ENCODE assay signal across 2 cellular contexts in genomic region chr10:99430116-99430450, GRCh38.
TF ChIP-seq lines count a peak whose summit lies in the region.

No MANE protein-coding gene starts in this region.

TF ChIP-seq in HEK293, 187 proteins besides CTCF, POLR2A, EP300 and RAD21 (continued from another document and continues in another):
- TF ChIP-seq ZNF280C (tag by site-specific recombination; IDR thresholded peaks at IDR 0.05) (no peak), ZBTB10 (tag by site-specific recombination; IDR thresholded peaks at IDR 0.05) (no peak), ZSCAN5A (tag by site-specific recombination; IDR thresholded peaks at IDR 0.05) (0 out of 2 replicates have a peak, but pooled peaks have one; percentile 63), GLIS2 (tag by site-specific recombination; IDR thresholded peaks at IDR 0.05) (no peak), ZNF239 (tag by site-specific recombination; IDR thresholded peaks at IDR 0.05) (no peak), SP7 (tag by site-specific recombination; IDR thresholded peaks at IDR 0.05) (0 out of 2 replicates have a peak, but pooled peaks have one; percentile 26), ZNF580 (tag by site-specific recombination; IDR thresholded peaks at IDR 0.05) (0 out of 2 replicates have a peak, but pooled peaks have one; percentile 40), ZNF624 (tag by site-specific recombination; IDR thresholded peaks at IDR 0.05) (no peak), ZNF600 (tag by site-specific recombination; IDR thresholded peaks at IDR 0.05) (peak; percentile 30; the same call in 1 of the 2 replicates), ZNF366 (tag by site-specific recombination; conservative IDR thresholded peaks at IDR 0.05) (no peak), SP2 (tag by site-specific recombination; IDR thresholded peaks at IDR 0.05) (no peak), MYNN (tag by site-specific recombination; IDR thresholded peaks at IDR 0.05; ENCODE audit: borderline replicate concordance) (no peak), ZXDB (tag by site-specific recombination; IDR thresholded peaks at IDR 0.05) (no peak; the same call in 1 of the 2 replicates), SCRT2 (tag by site-specific recombination; IDR thresholded peaks at IDR 0.05) (no peak), ZNF311 (tag by site-specific recombination; IDR thresholded peaks at IDR 0.05; ENCODE audit: borderline replicate concordance) (no peak), ZFP3 (tag by site-specific recombination; IDR thresholded peaks at IDR 0.05; ENCODE audit: low read depth) (no peak), ZNF169 (tag by site-specific recombination; IDR thresholded peaks at IDR 0.05) (no peak), ZNF670 (tag by site-specific recombination; IDR thresholded peaks at IDR 0.05; ENCODE audit: low read depth) (no peak), ZNF280D (tag by site-specific recombination; IDR thresholded peaks at IDR 0.05) (0 out of 2 replicates have a peak, but pooled peaks have one; percentile 19), ZNF354C (tag by site-specific recombination; IDR thresholded peaks at IDR 0.05; ENCODE audit: borderline replicate concordance, low read depth) (no peak)

TF ChIP-seq in SK-N-SH, 30 proteins besides CTCF, POLR2A, EP300 and RAD21 (continued from another document):
- no peak for TF ChIP-seq REST (IDR thresholded peaks at IDR 0.05; ENCODE audit: low read depth, low read length)
- no peak for TF ChIP-seq TCF12 (IDR thresholded peaks at IDR 0.05)
- no peak for TF ChIP-seq USF1 (IDR thresholded peaks at IDR 0.05; ENCODE audit: borderline replicate concordance, low read depth)
TF ChIP-seq in SK-N-SH: peak in this region for 0.
